Comparison of ENCODE assay signal across 8 cellular contexts in the genomic region with DNA sequence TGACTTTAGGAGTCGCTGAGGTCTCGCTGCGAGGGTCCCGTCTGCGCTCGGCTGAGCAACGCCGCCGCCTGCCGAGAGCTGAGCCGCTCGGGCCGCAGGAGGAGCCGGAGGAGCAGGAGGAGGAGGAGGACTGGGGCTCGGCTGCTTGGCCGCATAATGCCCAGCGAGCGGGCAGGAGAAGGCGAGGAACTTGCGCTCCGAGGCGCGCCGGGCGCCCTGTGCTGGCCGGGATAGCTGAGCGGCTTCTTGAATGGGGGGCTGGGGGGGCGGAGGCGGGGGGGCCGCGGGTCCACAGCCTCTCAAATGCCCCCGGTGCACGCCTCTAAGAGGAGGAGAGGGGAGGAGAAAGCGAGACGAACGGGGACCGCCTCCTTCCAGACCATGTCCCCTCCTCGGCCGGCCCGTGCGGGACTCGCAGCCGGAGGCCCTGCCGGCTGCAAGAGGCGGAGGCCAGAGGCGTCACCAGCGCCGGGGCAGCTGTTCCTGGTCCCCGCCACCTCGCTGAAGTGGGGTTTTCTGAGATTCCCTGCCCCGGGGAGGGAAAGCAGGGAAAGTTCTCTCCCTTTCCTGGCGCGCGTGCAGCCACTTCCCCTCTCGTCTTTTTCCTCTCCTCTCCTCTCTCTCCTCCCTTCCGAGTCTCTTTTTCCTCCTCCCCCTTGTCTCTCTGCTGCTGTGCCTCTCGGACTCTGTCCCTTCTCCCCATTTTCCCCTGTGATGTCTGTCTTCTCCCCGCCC. TPM values are rescaled to one million over a fixed set of nuclear protein-coding genes. Genes with fewer than 3 reads are reported as not detected.
A peak's percentile ranks its signal among the peaks of the same experiment; 100 is the strongest.
DNase-seq lines count a peak whose midpoint lies in the region; ATAC-seq and TF ChIP-seq lines count a peak whose summit lies in the region.

A gene with protein sequence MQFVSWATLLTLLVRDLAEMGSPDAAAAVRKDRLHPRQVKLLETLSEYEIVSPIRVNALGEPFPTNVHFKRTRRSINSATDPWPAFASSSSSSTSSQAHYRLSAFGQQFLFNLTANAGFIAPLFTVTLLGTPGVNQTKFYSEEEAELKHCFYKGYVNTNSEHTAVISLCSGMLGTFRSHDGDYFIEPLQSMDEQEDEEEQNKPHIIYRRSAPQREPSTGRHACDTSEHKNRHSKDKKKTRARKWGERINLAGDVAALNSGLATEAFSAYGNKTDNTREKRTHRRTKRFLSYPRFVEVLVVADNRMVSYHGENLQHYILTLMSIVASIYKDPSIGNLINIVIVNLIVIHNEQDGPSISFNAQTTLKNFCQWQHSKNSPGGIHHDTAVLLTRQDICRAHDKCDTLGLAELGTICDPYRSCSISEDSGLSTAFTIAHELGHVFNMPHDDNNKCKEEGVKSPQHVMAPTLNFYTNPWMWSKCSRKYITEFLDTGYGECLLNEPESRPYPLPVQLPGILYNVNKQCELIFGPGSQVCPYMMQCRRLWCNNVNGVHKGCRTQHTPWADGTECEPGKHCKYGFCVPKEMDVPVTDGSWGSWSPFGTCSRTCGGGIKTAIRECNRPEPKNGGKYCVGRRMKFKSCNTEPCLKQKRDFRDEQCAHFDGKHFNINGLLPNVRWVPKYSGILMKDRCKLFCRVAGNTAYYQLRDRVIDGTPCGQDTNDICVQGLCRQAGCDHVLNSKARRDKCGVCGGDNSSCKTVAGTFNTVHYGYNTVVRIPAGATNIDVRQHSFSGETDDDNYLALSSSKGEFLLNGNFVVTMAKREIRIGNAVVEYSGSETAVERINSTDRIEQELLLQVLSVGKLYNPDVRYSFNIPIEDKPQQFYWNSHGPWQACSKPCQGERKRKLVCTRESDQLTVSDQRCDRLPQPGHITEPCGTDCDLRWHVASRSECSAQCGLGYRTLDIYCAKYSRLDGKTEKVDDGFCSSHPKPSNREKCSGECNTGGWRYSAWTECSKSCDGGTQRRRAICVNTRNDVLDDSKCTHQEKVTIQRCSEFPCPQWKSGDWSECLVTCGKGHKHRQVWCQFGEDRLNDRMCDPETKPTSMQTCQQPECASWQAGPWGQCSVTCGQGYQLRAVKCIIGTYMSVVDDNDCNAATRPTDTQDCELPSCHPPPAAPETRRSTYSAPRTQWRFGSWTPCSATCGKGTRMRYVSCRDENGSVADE (N-terminal part only) (minus strand): TSS at position 220 of the 735 bp plus-strand sequence. CDS start 343 bp downstream, outside the sequence.

- peak; percentile 2 for ATAC-seq in foreskin keratinocyte
- no peak for ATAC-seq in HG03045 (IDR thresholded peaks at IDR 0.05; ENCODE audit: unreplicated experiment)
- no peak for ATAC-seq in GM21717 (IDR thresholded peaks at IDR 0.05; ENCODE audit: unreplicated experiment)

- H3K27ac Mint-ChIP-seq in nephron, result peak within 1 kb of the TSS; percentile 91 to 98 (median 97)

- TF ChIP-seq CTCF in foreskin keratinocyte (conservative IDR thresholded peaks at IDR 0.05), result no peak
- peak in 1 of 3 experiments; percentile 16 for TF ChIP-seq CTCF in nephron (IDR thresholded peaks at IDR 0.05; ENCODE audit: unreplicated experiment in 3 of 3)

- H3K27me3 ChIP-seq in foreskin keratinocyte, result peaks cover 61% of the 10 kb centered on the region

- no peaks in the 10 kb centered on the region for H3K27me3 Mint-ChIP-seq in nephron (ENCODE audit: low read depth)

- peaks cover 19% of the 10 kb centered on the region for H3K4me1 Mint-ChIP-seq in nephron

- no peaks in the 10 kb centered on the region for H3K9me3 Mint-ChIP-seq in nephron

- peak within 1 kb of the TSS; percentile 93 to 97 (median 97) for H3K4me3 Mint-ChIP-seq in nephron

- H3K4me1 ChIP-seq in foreskin keratinocyte, result no peaks in the 10 kb centered on the region

- DNase-seq in ELF-1 (ENCODE audit: low read depth, low spot score) (peak; percentile 81), T1000 (lab: John Stamatoyannopoulos, UW) (peak; percentile 54), foreskin keratinocyte (peak; percentile 19 to 45), SHP77 (lab: John Stamatoyannopoulos, UW) (no peak), GOT3 (lab: John Stamatoyannopoulos, UW) (no peak)

- H3K27ac ChIP-seq in foreskin keratinocyte, result no peak within 1 kb of the TSS

- H3K36me3 Mint-ChIP-seq in nephron (ENCODE audit: low read depth), result peaks cover 12% of the 10 kb centered on the region

RNA-seq across cellular contexts. Expression of the gene that starts here (rescaled TPM):
- 0.07 and 0.21 TPM in 2 replicates for total RNA-seq in foreskin keratinocyte
- 0.04 and 0.11 TPM in 2 replicates for polyA plus RNA-seq in foreskin keratinocyte

Comparison
In these comparisons a context has a peak if more than half of its experiments do, and no peak if none do; other contexts are left out.
1. Peak in DNase-seq and ATAC-seq in foreskin keratinocyte; RNA of the gene not detected or under 1 TPM.
2. DNase-seq: peak in ELF-1 (single experiment) and T1000 (single experiment); none in SHP77 (0 of 2) and GOT3 (single experiment).